Comparison of ENCODE assay signal across 12 cellular contexts in the genomic region with DNA sequence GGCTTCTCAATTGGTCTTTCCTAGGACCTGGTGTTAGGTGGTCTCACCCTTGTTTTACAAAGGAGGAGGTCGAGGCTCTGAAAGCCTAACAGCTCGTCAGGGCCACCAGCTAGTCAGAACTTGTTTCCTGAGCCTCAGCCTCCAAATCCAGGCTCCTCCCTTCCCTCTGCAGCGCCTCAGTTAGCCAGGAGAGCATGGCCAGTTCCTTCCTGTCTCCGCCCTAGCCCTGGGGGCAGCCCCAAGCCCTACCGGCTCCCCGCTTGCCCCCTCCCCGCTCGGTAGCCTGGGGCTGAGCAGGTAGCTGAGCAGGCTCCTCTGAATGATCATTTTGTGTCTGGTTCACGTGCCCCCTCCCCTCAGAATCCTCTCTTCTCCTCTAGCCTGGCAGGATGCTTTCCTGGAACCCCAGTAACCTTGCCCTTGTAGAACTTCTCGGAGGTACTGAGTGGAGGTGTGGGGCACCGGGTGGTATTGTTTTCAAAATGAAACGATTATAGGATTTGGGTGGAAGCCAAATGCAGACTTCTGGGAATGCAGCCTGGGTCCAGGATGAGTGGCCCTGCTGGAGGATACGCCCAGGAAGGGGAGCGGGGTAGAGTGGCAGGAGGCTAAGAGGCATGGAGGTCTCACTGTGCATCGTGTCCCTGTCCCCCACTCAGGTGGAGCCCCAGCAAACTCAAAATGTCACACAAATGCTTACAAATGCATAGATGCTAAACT.
DNase-seq lines count a peak whose midpoint lies in the region; ATAC-seq and TF ChIP-seq lines count a peak whose summit lies in the region.
"Had no signal": no experiment of that assay in that cellular context is flagged by ENCODE, and none has a peak within 500 bp of the region (broad histone marks: within the 10 kb centered on the region; RNA-seq: fewer than 3 reads in every experiment).

No MANE protein-coding gene starts in this region.

- no peak overlapping the region for H3K4me3 ChIP-seq in heart left ventricle

- H3K27me3 ChIP-seq in heart left ventricle, result no peaks in the 10 kb centered on the region

- no peaks in the 10 kb centered on the region for H3K9me3 ChIP-seq in heart left ventricle

- H3K4me1 ChIP-seq in heart left ventricle, result peaks cover 26 to 89% (median 72%) of the 10 kb centered on the region in 12 donors

- H3K4me1 Mint-ChIP-seq in nephron, result peaks cover 52% of the 10 kb centered on the region

- peak overlapping the region in 11 of 12 donors; percentile 32 to 93 (median 53) for H3K27ac ChIP-seq in heart left ventricle

- DNase-seq in heart left ventricle (no peak), left ventricle myocardium superior (no peak), ecto neural progenitor cell (ENCODE audit: low spot score) (peak; percentile 54), ureter (ENCODE audit: low spot score) (peak; percentile 80), NOMO-1 (lab: John Stamatoyannopoulos, UW; ENCODE audit: unreplicated experiment in 2 of 2) (no peak), inferior parietal cortex (ENCODE audit: extremely low spot score) (no peak)
- DNase-seq in stimulated activated CD4-positive, alpha-beta T cell treated with anti-CD3 and anti-CD28 coated beads, Interleukin-15, amount 100 ng/mL, for 24 hours, result no peak
- DNase-seq: activated CD4-positive, CD25-positive, alpha-beta regulatory T cell treated with anti-CD3 and anti-CD28 coated beads, Interleukin-2, amount 50 U/mL, for 72 hours; activated gamma-delta T cell treated with Interleukin-2 at 50 U/mL for 16 hours; head of caudate nucleus; stimulated activated CD4-positive, alpha-beta T cell treated with anti-CD3 and anti-CD28 coated beads, Interleukin-12 subunit alpha, Interleukin-12 subunit beta, amount 100 ng/mL, for 4 hours had no signal

- H3K27ac Mint-ChIP-seq in nephron, result peak overlapping the region; percentile 51 to 78 (median 57)

- H3K4me3 Mint-ChIP-seq in nephron, result no peak overlapping the region

- ATAC-seq in heart left ventricle, result peak in 1 of 4 donors; percentile 30
- ATAC-seq in left ventricle myocardium superior, result no peak

- H3K27me3 Mint-ChIP-seq in nephron (ENCODE audit: low read depth), result no peaks in the 10 kb centered on the region

- H3K36me3 Mint-ChIP-seq in nephron (ENCODE audit: low read depth), result peaks cover 20% of the 10 kb centered on the region

- WGBS in heart left ventricle, 4 donors, result 45 to 60% (median 47%) methylated on average over 14 to 15 of the region's 15 CpGs

- TF ChIP-seq CTCF in heart left ventricle (IDR thresholded peaks at IDR 0.05) (no peak), nephron (IDR thresholded peaks at IDR 0.05; ENCODE audit: unreplicated experiment in 3 of 3) (no peak)

- H3K9me3 Mint-ChIP-seq in nephron, result no peaks in the 10 kb centered on the region

- intact Hi-C loops in heart left ventricle (cut with DNase I), result no loop called here
- intact Hi-C loops in left ventricle myocardium superior (cut with micrococcal nuclease), result no loop called here

- H3K36me3 ChIP-seq in heart left ventricle, result peaks cover 0 to 22% (median under 1%) of the 10 kb centered on the region in 9 donors

- TF ChIP-seq POLR2A in heart left ventricle (IDR thresholded peaks at IDR 0.05), result no peak

Comparison
In these comparisons a context has a peak if more than half of its experiments do, and no peak if none do; other contexts are left out.
1. DNase-seq: peak in ecto neural progenitor cell (single experiment) and ureter (single experiment); none in heart left ventricle (0 of 5), left ventricle myocardium superior (single experiment), NOMO-1 (0 of 2), stimulated activated CD4-positive, alpha-beta T cell treated with anti-CD3 and anti-CD28 coated beads, Interleukin-15, amount 100 ng/mL, for 24 hours (single experiment) and inferior parietal cortex (single experiment).